ENCODE assay signal across 24 cellular contexts in the genomic region with DNA sequence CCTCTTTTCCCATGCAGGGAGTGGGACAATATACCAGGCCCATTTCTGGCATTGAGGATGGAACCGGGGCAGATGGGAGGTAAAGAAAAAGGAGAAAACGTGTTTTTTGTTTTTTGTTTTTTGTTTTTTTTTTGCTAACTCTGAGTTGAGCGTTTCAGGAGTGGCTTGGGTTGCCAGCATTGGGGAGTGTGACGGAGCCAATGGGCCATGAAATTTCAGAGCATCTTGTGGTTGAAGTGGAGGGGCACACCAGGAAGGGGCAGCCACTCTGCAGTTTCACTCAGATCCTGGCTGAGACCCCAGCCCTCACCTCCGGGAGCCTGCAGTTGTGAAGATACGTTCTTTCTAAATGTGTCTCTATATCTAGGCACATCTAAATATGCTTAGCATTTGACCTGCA.
DNase-seq lines count a peak whose midpoint lies in the region; ATAC-seq and TF ChIP-seq lines count a peak whose summit lies in the region.
"Had no signal": no experiment of that assay in that cellular context is flagged by ENCODE, and none has a peak within 500 bp of the region (broad histone marks: within the 10 kb centered on the region; RNA-seq: fewer than 3 reads in every experiment).

No MANE protein-coding gene starts in this region.

- 78 to 87% (median 81%) methylated on average over 6 of the region's 6 CpGs for WGBS in spleen, 5 donors

- no peaks in the 10 kb centered on the region for H3K79me2 ChIP-seq in Karpas-422 (ENCODE audit: low read length)

- H3K27me3 ChIP-seq in Karpas-422 (ENCODE audit: low read length), result no peaks in the 10 kb centered on the region
- peaks cover 0 to 16% (median 0%) of the 10 kb centered on the region in 7 donors for H3K27me3 ChIP-seq in spleen (replicated peaks in 1 of 7)
- H3K27me3 ChIP-seq in CD8-positive, alpha-beta memory T cell (ENCODE audit: insufficient read depth, low read length, poor library complexity, severe bottlenecking), result no peaks in the 10 kb centered on the region
- H3K27me3 ChIP-seq: SJCRH30 had no signal

- no peaks in the 10 kb centered on the region for H3K9me3 ChIP-seq in Karpas-422 (ENCODE audit: low read length)
- peaks cover 0 to 8% (median 0%) of the 10 kb centered on the region in 8 donors for H3K9me3 ChIP-seq in spleen
- no peaks in the 10 kb centered on the region for H3K9me3 ChIP-seq in CD8-positive, alpha-beta memory T cell (ENCODE audit: low read length)
- H3K9me3 ChIP-seq: Caco-2, SJCRH30 had no signal

- in situ Hi-C loops in KBM-7 (cut with MboI; ENCODE audit: low pct_unique_long_range_greater_than_20kb, low sequenced_read_pairs), result no loop called here

- intact Hi-C loops in spleen (cut with DNase I; ENCODE audit: low total_unique reads), result no loop called here

- H3K4me1 ChIP-seq in Karpas-422 (ENCODE audit: low read length), result peaks cover 61% of the 10 kb centered on the region
- H3K4me1 ChIP-seq in spleen, result peaks cover 0 to 13% (median 7%) of the 10 kb centered on the region in 6 donors
- peaks cover 16% of the 10 kb centered on the region for H3K4me1 ChIP-seq in CD8-positive, alpha-beta memory T cell (ENCODE audit: insufficient read depth, low read length)

- peak overlapping the region; percentile 52 for H3K4me2 ChIP-seq in Karpas-422 (ENCODE audit: low read depth, low read length, poor library complexity, severe bottlenecking)
- H3K4me2 ChIP-seq: PC-9 had no signal

- no peaks in the 10 kb centered on the region for H3K9me3 Mint-ChIP-seq in activated naive CD8-positive, alpha-beta T cell treated with anti-CD3 and anti-CD28 coated beads, Interleukin-2, amount 50 U/mL, for 24 hours
- H3K9me3 Mint-ChIP-seq in activated naive CD8-positive, alpha-beta T cell treated with anti-CD3 and anti-CD28 coated beads for 36 hours, result no peaks in the 10 kb centered on the region
- peaks cover 17% of the 10 kb centered on the region for H3K9me3 Mint-ChIP-seq in glutamatergic neuron (ENCODE audit: unreplicated experiment)
- no peaks in the 10 kb centered on the region for H3K9me3 Mint-ChIP-seq in CD8-positive, alpha-beta memory T cell
- H3K9me3 Mint-ChIP-seq: CD4-positive, alpha-beta T cell; T-cell had no signal

- H3K4me3 Mint-ChIP-seq in activated naive CD8-positive, alpha-beta T cell treated with anti-CD3 and anti-CD28 coated beads, Interleukin-2, amount 50 U/mL, for 24 hours, result no peak overlapping the region
- H3K4me3 Mint-ChIP-seq in activated naive CD8-positive, alpha-beta T cell treated with anti-CD3 and anti-CD28 coated beads for 36 hours, result no peak overlapping the region
- no peak overlapping the region for H3K4me3 Mint-ChIP-seq in glutamatergic neuron (ENCODE audit: unreplicated experiment)
- no peak overlapping the region for H3K4me3 Mint-ChIP-seq in CD8-positive, alpha-beta memory T cell

- DNase-seq in activated naive CD8-positive, alpha-beta T cell treated with anti-CD3 and anti-CD28 coated beads, Interleukin-2, amount 50 U/mL, for 24 hours, result no peak
- DNase-seq in activated naive CD8-positive, alpha-beta T cell treated with anti-CD3 and anti-CD28 coated beads for 36 hours, result no peak
- peak; percentile 58 for DNase-seq in Karpas-422
- DNase-seq in glutamatergic neuron, result no peak
- DNase-seq in spleen, result peak; percentile 21
- DNase-seq in activated CD4-positive, CD25-positive, alpha-beta regulatory T cell treated with anti-CD3 and anti-CD28 coated beads, Interleukin-2, amount 50 U/mL, for 72 hours, result no peak
- DNase-seq in CD8-positive, alpha-beta memory T cell, result no peak
- DNase-seq in KBM-7, result no peak
- DNase-seq: 8988T, ACHN, Caco-2, KG1, NCI-H1048, NCI-H1417 treated with DMSO at 0.1 percent for 48 hours, NCI-H1694 treated with DMSO at 0.1 percent for 48 hours, NCI-H2081 treated with DMSO at 0.1 percent for 48 hours, NCI-H2171, NCI-H345, NCI-H510A treated with DMSO at 0.1 percent for 48 hours, PC-9, SJCRH30 had no signal

- H3K9ac ChIP-seq in Karpas-422 (ENCODE audit: low read length), result peak overlapping the region; percentile 68

- H3K4me1 Mint-ChIP-seq in activated naive CD8-positive, alpha-beta T cell treated with anti-CD3 and anti-CD28 coated beads, Interleukin-2, amount 50 U/mL, for 24 hours, result peaks cover 26% of the 10 kb centered on the region
- peaks cover 21% of the 10 kb centered on the region for H3K4me1 Mint-ChIP-seq in activated naive CD8-positive, alpha-beta T cell treated with anti-CD3 and anti-CD28 coated beads for 36 hours
- H3K4me1 Mint-ChIP-seq in glutamatergic neuron (ENCODE audit: low read depth, unreplicated experiment), result peaks cover 35% of the 10 kb centered on the region
- H3K4me1 Mint-ChIP-seq in CD8-positive, alpha-beta memory T cell, result peaks cover 10 to 17% (median 12%) of the 10 kb centered on the region in 3 donors

- H3K27me3 Mint-ChIP-seq in activated naive CD8-positive, alpha-beta T cell treated with anti-CD3 and anti-CD28 coated beads, Interleukin-2, amount 50 U/mL, for 24 hours, result peaks cover 4% of the 10 kb centered on the region
- peaks cover 5% of the 10 kb centered on the region for H3K27me3 Mint-ChIP-seq in activated naive CD8-positive, alpha-beta T cell treated with anti-CD3 and anti-CD28 coated beads for 36 hours
- H3K27me3 Mint-ChIP-seq in glutamatergic neuron (ENCODE audit: unreplicated experiment), result peaks cover 7% of the 10 kb centered on the region
- H3K27me3 Mint-ChIP-seq in CD8-positive, alpha-beta memory T cell, result peaks cover 0 to 9% of the 10 kb centered on the region in 2 donors

- H2AFZ ChIP-seq in Karpas-422 (ENCODE audit: low read length), result peak overlapping the region; percentile 31; the same call in 1 of the 2 replicates
- H2AFZ ChIP-seq: PC-9 had no signal

- no peak for TF ChIP-seq POLR2A in spleen (IDR thresholded peaks at IDR 0.05)

- H3K36me3 ChIP-seq in Karpas-422 (ENCODE audit: insufficient read depth, low read length) (no peaks in the 10 kb centered on the region), spleen (no peaks in the 10 kb centered on the region)
- H3K36me3 ChIP-seq in CD8-positive, alpha-beta memory T cell (ENCODE audit: insufficient read depth, low read length), result no peaks in the 10 kb centered on the region
- H3K36me3 ChIP-seq: SJCRH30 had no signal

- H3K4me3 ChIP-seq in Karpas-422 (ENCODE audit: low read length), result peak overlapping the region; percentile 53; the same call in 1 of the 2 replicates
- H3K4me3 ChIP-seq in spleen, result no peak overlapping the region
- no peak overlapping the region for H3K4me3 ChIP-seq in CD8-positive, alpha-beta memory T cell (ENCODE audit: low read length)
- H3K4me3 ChIP-seq: PC-9, SJCRH30 had no signal

- H3K36me3 Mint-ChIP-seq in activated naive CD8-positive, alpha-beta T cell treated with anti-CD3 and anti-CD28 coated beads, Interleukin-2, amount 50 U/mL, for 24 hours (ENCODE audit: low read depth), result no peaks in the 10 kb centered on the region
- no peaks in the 10 kb centered on the region for H3K36me3 Mint-ChIP-seq in activated naive CD8-positive, alpha-beta T cell treated with anti-CD3 and anti-CD28 coated beads for 36 hours
- H3K36me3 Mint-ChIP-seq in glutamatergic neuron (ENCODE audit: unreplicated experiment), result no peaks in the 10 kb centered on the region
- H3K36me3 Mint-ChIP-seq in CD8-positive, alpha-beta memory T cell, result no peaks in the 10 kb centered on the region
- H3K36me3 Mint-ChIP-seq: T-cell had no signal

- H3K27ac ChIP-seq in Karpas-422 (ENCODE audit: low read length) (peak overlapping the region; percentile 58), spleen (no peak overlapping the region)
- no peak overlapping the region for H3K27ac ChIP-seq in CD8-positive, alpha-beta memory T cell (ENCODE audit: low read depth, low read length)
- H3K27ac ChIP-seq: PC-9, SJCRH30 had no signal

- H3K9me2 ChIP-seq in Karpas-422 (replicated peaks; ENCODE audit: insufficient read depth, low read length), result no peaks in the 10 kb centered on the region

- no peaks in the 10 kb centered on the region for H4K20me1 ChIP-seq in Karpas-422 (ENCODE audit: insufficient read depth, low read depth, low read length)

- ATAC-seq in activated naive CD8-positive, alpha-beta T cell treated with anti-CD3 and anti-CD28 coated beads, Interleukin-2, amount 50 U/mL, for 24 hours, result no peak
- ATAC-seq: Right ventricle myocardium inferior had no signal

- CTCF ChIA-PET in CD8-positive, alpha-beta memory T cell (lab: Charles Lee), result no interaction called here

- POLR2A ChIA-PET in CD8-positive, alpha-beta memory T cell (lab: Charles Lee), result no interaction called here

- H3K27ac Mint-ChIP-seq in activated naive CD8-positive, alpha-beta T cell treated with anti-CD3 and anti-CD28 coated beads, Interleukin-2, amount 50 U/mL, for 24 hours, result peak overlapping the region; percentile 13
- H3K27ac Mint-ChIP-seq in activated naive CD8-positive, alpha-beta T cell treated with anti-CD3 and anti-CD28 coated beads for 36 hours, result no peak overlapping the region
- H3K27ac Mint-ChIP-seq in glutamatergic neuron (ENCODE audit: unreplicated experiment), result peak overlapping the region; percentile 52
- H3K27ac Mint-ChIP-seq in CD8-positive, alpha-beta memory T cell, result no peak overlapping the region

- TF ChIP-seq CTCF in glutamatergic neuron (IDR thresholded peaks at IDR 0.05; ENCODE audit: partially characterized antibody, unreplicated experiment) (no peak), spleen (IDR thresholded peaks at IDR 0.05 in 8 of 11, conservative IDR thresholded peaks at IDR 0.05 in 3 of 11) (no peak)

Comparison
In these comparisons a context has a peak if more than half of its experiments do, and no peak if none do; other contexts are left out.
1. H3K27ac Mint-ChIP-seq: peak in activated naive CD8-positive, alpha-beta T cell treated with anti-CD3 and anti-CD28 coated beads, Interleukin-2, amount 50 U/mL, for 24 hours (single experiment) and glutamatergic neuron (single experiment); none in activated naive CD8-positive, alpha-beta T cell treated with anti-CD3 and anti-CD28 coated beads for 36 hours (single experiment) and CD8-positive, alpha-beta memory T cell (0 of 8).
2. DNase-seq: peak in Karpas-422 (single experiment) and spleen (single experiment); none in activated naive CD8-positive, alpha-beta T cell treated with anti-CD3 and anti-CD28 coated beads, Interleukin-2, amount 50 U/mL, for 24 hours (single experiment), activated naive CD8-positive, alpha-beta T cell treated with anti-CD3 and anti-CD28 coated beads for 36 hours (single experiment), glutamatergic neuron (single experiment), activated CD4-positive, CD25-positive, alpha-beta regulatory T cell treated with anti-CD3 and anti-CD28 coated beads, Interleukin-2, amount 50 U/mL, for 72 hours (single experiment), CD8-positive, alpha-beta memory T cell (0 of 5) and KBM-7 (single experiment).